In genomic region chr11:5684627-5685362, GRCh38 we compare ENCODE assay signal across 1 cellular context.
TF ChIP-seq lines count a peak whose summit lies in the region.

TSS of gene TRIM5 (minus strand) at chr11:5685074. CDS start at chr11:5680177, 4,897 bp downstream.

TF ChIP-seq in GM12878, 131 proteins besides CTCF, POLR2A, EP300 and RAD21 (continued from another document and continues in another):
- TF ChIP-seq RELB (IDR thresholded peaks at IDR 0.05; ENCODE audit: low read depth) = peak; percentile 98
- peak; percentile 29; the same call in 1 of the 2 replicates for TF ChIP-seq SMAD5 (IDR thresholded peaks at IDR 0.05; ENCODE audit: low read depth)
- TF ChIP-seq RCOR1 (conservative IDR thresholded peaks at IDR 0.05; ENCODE audit: low read depth, low read length) = no peak
- no peak for TF ChIP-seq HDGF (IDR thresholded peaks at IDR 0.05)
- TF ChIP-seq PML (IDR thresholded peaks at IDR 0.05; ENCODE audit: low read length) = peak; percentile 89
- TF ChIP-seq SIX5 (IDR thresholded peaks at IDR 0.05; ENCODE audit: low read depth, low read length, severe bottlenecking) = no peak
- TF ChIP-seq STAT1 (conservative IDR thresholded peaks at IDR 0.05) = peak; percentile 33; the same call in 1 of the 2 replicates
- 0 out of 2 replicates have a peak, but pooled peaks have one; percentile 4 for TF ChIP-seq ATF3 (IDR thresholded peaks at IDR 0.05; ENCODE audit: borderline replicate concordance, extremely low read depth, low read depth, low read length)
- no peak for TF ChIP-seq BRCA1 (IDR thresholded peaks at IDR 0.05; ENCODE audit: low read depth, low read length)
- peak; percentile 83 for TF ChIP-seq RUNX3 (IDR thresholded peaks at IDR 0.05; ENCODE audit: low read length)
- peak; percentile 65 for TF ChIP-seq YY1 (IDR thresholded peaks at IDR 0.05; ENCODE audit: low read depth, low read length)
- TF ChIP-seq CBX5 (IDR thresholded peaks at IDR 0.05; ENCODE audit: low read depth) = peak; percentile 62; the same call in 1 of the 2 replicates
- peak; percentile 77 for TF ChIP-seq CREB1 (IDR thresholded peaks at IDR 0.05; ENCODE audit: low read depth)
- TF ChIP-seq ASH2L (IDR thresholded peaks at IDR 0.05; ENCODE audit: borderline replicate concordance, low read depth) = peak; percentile 82; the same call in 1 of the 2 replicates
- peak; percentile 63; the same call in 1 of the 2 replicates for TF ChIP-seq FOXM1 (IDR thresholded peaks at IDR 0.05; ENCODE audit: low read depth, low read length)
- TF ChIP-seq KDM1A (IDR thresholded peaks at IDR 0.05; ENCODE audit: borderline replicate concordance) = no peak
- TF ChIP-seq TAF1 (IDR thresholded peaks at IDR 0.05; ENCODE audit: borderline replicate concordance, low read depth, low read length) = peak; percentile 56; the same call in 1 of the 2 replicates
- TF ChIP-seq ZNF207 (IDR thresholded peaks at IDR 0.05; ENCODE audit: borderline replicate concordance) = peak; percentile 69; the same call in 1 of the 2 replicates
- TF ChIP-seq RELA (IDR thresholded peaks at IDR 0.05; ENCODE audit: borderline replicate concordance, partially characterized antibody) = peak; percentile 91
- 0 out of 2 replicates have a peak, but pooled peaks have one; percentile 66 for TF ChIP-seq NFIC (IDR thresholded peaks at IDR 0.05; ENCODE audit: low read depth, low read length)
- TF ChIP-seq POU2F2 (IDR thresholded peaks at IDR 0.05; ENCODE audit: borderline replicate concordance, low read depth, low read length) = peak; percentile 64; the same call in 1 of the 3 replicates
- TF ChIP-seq TBL1XR1 (IDR thresholded peaks at IDR 0.05; ENCODE audit: low read depth, low read length) = peak; percentile 76
- TF ChIP-seq PKNOX1 (IDR thresholded peaks at IDR 0.05) = peak; percentile 20; the same call in 1 of the 2 replicates
- TF ChIP-seq SP1 (IDR thresholded peaks at IDR 0.05; ENCODE audit: low read depth, low read length) = peak; percentile 41
- no peak for TF ChIP-seq E2F8 (IDR thresholded peaks at IDR 0.05; ENCODE audit: low read depth, partially characterized antibody)
- TF ChIP-seq ATF7 (IDR thresholded peaks at IDR 0.05; ENCODE audit: low read depth) = peak; percentile 72
- TF ChIP-seq IKZF2 (IDR thresholded peaks at IDR 0.05) = peak; percentile 99
- TF ChIP-seq SMC3 (IDR thresholded peaks at IDR 0.05; ENCODE audit: borderline replicate concordance, low read length) = peak; percentile 79; the same call in 1 of the 2 replicates
- no peak for TF ChIP-seq MTA3 (IDR thresholded peaks at IDR 0.05; ENCODE audit: borderline replicate concordance, low read length)
- peak; percentile 98 for TF ChIP-seq IKZF1 (conservative IDR thresholded peaks at IDR 0.05)
- TF ChIP-seq MTA2 (IDR thresholded peaks at IDR 0.05; ENCODE audit: low read depth) = peak; percentile 43; the same call in 1 of the 2 replicates
- no peak for TF ChIP-seq BACH1 (IDR thresholded peaks at IDR 0.05; ENCODE audit: borderline replicate concordance)
- TF ChIP-seq POLR2AphosphoS2 (IDR thresholded peaks at IDR 0.05; ENCODE audit: low read depth, low read length) = 0 out of 2 replicates have a peak, but pooled peaks have one; percentile 63
- peak; percentile 86 for TF ChIP-seq NBN (IDR thresholded peaks at IDR 0.05)
- peak; percentile 31; the same call in 1 of the 2 replicates for TF ChIP-seq SMARCA5 (IDR thresholded peaks at IDR 0.05)
- no peak for TF ChIP-seq ZNF24 (IDR thresholded peaks at IDR 0.05)
- TF ChIP-seq E2F4 (IDR thresholded peaks at IDR 0.05; ENCODE audit: low read depth, low read length) = no peak
- peak; percentile 72 for TF ChIP-seq BCL3 (IDR thresholded peaks at IDR 0.05; ENCODE audit: borderline replicate concordance, insufficient read depth, low read depth, low read length, poor library complexity, severe bottlenecking)
- peak; percentile 72; the same call in 1 of the 2 replicates for TF ChIP-seq SIN3A (IDR thresholded peaks at IDR 0.05; ENCODE audit: low read depth, low read length)
- no peak for TF ChIP-seq ZBTB4 (CRISPR knock-in tag; IDR thresholded peaks at IDR 0.05)
- TF ChIP-seq PAX5 (IDR thresholded peaks at IDR 0.05; ENCODE audit: borderline replicate concordance, low read depth, low read length) = 0 out of 2 replicates have a peak, but pooled peaks have one; percentile 44
- TF ChIP-seq IRF4 (IDR thresholded peaks at IDR 0.05; ENCODE audit: low read depth, low read length) = 0 out of 2 replicates have a peak, but pooled peaks have one; percentile 54
- TF ChIP-seq SKIL (IDR thresholded peaks at IDR 0.05; ENCODE audit: low read depth, poor library complexity, severe bottlenecking) = peak; percentile 74
- TF ChIP-seq EGR1 (IDR thresholded peaks at IDR 0.05; ENCODE audit: borderline replicate concordance in 1 of 2, low read depth in 2 of 2, low read length in 2 of 2) = peak in 1 of 2 experiments; percentile 98; a peak in 2 of 3 replicates
- TF ChIP-seq MLLT1 (IDR thresholded peaks at IDR 0.05) = peak; percentile 63; the same call in 1 of the 2 replicates
- no peak for TF ChIP-seq NKRF (conservative IDR thresholded peaks at IDR 0.05)
